Comparison of ENCODE assay signal across 1 cellular context in genomic region chr3:120446891-120447668, GRCh38.
TF ChIP-seq lines count a peak whose summit lies in the region.

No MANE protein-coding gene starts in this region.

TF ChIP-seq in SK-N-SH, 30 proteins besides CTCF, POLR2A, EP300 and RAD21 (continued from another document):
- TF ChIP-seq, protein P1, sequence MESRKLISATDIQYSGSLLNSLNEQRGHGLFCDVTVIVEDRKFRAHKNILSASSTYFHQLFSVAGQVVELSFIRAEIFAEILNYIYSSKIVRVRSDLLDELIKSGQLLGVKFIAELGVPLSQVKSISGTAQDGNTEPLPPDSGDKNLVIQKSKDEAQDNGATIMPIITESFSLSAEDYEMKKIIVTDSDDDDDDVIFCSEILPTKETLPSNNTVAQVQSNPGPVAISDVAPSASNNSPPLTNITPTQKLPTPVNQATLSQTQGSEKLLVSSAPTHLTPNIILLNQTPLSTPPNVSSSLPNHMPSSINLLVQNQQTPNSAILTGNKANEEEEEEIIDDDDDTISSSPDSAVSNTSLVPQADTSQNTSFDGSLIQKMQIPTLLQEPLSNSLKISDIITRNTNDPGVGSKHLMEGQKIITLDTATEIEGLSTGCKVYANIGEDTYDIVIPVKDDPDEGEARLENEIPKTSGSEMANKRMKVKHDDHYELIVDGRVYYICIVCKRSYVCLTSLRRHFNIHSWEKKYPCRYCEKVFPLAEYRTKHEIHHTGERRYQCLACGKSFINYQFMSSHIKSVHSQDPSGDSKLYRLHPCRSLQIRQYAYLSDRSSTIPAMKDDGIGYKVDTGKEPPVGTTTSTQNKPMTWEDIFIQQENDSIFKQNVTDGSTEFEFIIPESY (IDR thresholded peaks at IDR 0.05; ENCODE audit: borderline replicate concordance, low read depth): no peak
- TF ChIP-seq EZH2phosphoT487 (IDR thresholded peaks at IDR 0.05; ENCODE audit: borderline replicate concordance, low read depth): no peak
TF ChIP-seq in SK-N-SH: peak in this region for 0.
